8 cellular contexts compared by ENCODE assay signal in the genomic region with DNA sequence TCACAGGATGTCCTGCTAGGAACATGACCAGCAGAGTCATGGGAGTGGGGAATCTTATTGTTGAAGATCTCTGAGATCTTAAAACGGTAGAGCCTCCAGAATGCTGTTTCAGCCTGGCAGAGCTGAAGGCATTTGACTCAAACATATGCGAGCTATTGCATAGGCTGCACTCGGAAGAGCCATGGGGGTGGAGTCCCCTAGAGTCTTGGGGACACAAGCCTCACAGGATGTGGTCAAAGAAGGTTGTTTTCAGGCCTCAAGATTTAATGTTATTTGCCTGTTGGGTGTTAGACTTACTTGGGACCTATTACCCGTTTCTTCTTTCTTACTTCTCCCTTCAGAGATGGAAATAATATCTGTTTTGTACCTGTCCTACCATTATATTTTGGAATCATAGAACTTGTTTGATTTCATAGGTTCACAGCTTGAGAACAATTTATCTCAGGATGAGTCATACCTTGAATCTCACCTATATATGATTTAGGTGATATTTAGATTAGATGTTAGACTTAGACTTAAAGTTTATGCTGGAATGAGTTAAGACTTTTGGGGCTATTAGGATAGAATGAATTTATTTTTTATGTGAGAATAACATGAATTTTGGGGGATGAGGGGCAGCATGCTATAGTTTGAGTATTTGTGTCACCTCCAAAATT.
A peak's percentile ranks its signal among the peaks of the same experiment; 100 is the strongest.
DNase-seq lines count a peak whose midpoint lies in the region; ATAC-seq and TF ChIP-seq lines count a peak whose summit lies in the region.

No MANE protein-coding gene starts in this region.

- peak; percentile 95 for ATAC-seq in GM21423 (IDR thresholded peaks at IDR 0.05; ENCODE audit: unreplicated experiment)
- ATAC-seq in HG03571 (IDR thresholded peaks at IDR 0.05; ENCODE audit: unreplicated experiment), result peak; percentile 95

- CTCF ChIA-PET in Caco-2 (lab: Charles Lee), result no interaction called here

- DNase-seq in GM12865 (ENCODE audit: low read depth) (peak; percentile 96), GM23248 (no peak), SHP77 treated with DMSO at 0.1 percent for 48 hours (lab: John Stamatoyannopoulos, UW) (no peak), NCI-H187 treated with DMSO at 0.1 percent for 48 hours (lab: John Stamatoyannopoulos, UW) (no peak), Caco-2 (no peak)
- peak; percentile 72 for DNase-seq in activated effector memory CD4-positive, alpha-beta T cell treated with anti-CD3 and anti-CD28 coated beads, Interleukin-2, amount 50 U/mL, for 16 hours

- no peak overlapping the region for H2AFZ ChIP-seq in GM23248

- no peak overlapping the region for H3K27ac Mint-ChIP-seq in Caco-2 (ENCODE audit: unreplicated experiment)

- H3K79me2 ChIP-seq in GM23248 (ENCODE audit: insufficient read depth), result no peaks in the 10 kb centered on the region

- WGBS in GM23248 (ENCODE audit: low coverage in 1 of 2, low lambda C conversion rate in 2 of 2, missing lambda C conversion rate in 2 of 2), 2 experiments, result 89 to 90% methylated on average over 4 of the region's 4 CpGs

- no peaks in the 10 kb centered on the region for H3K4me1 Mint-ChIP-seq in Caco-2 (ENCODE audit: low read depth, unreplicated experiment)

- no peaks in the 10 kb centered on the region for H3K27me3 Mint-ChIP-seq in Caco-2 (ENCODE audit: insufficient read depth, unreplicated experiment)

- no peak for TF ChIP-seq CTCF in GM12865 (IDR thresholded peaks at IDR 0.05; ENCODE audit: insufficient read depth, low read depth, low read length, missing control alignments)
- no peak for TF ChIP-seq CTCF in Caco-2 (IDR thresholded peaks at IDR 0.05; ENCODE audit: insufficient read depth in 1 of 2, low read depth in 1 of 2, low read length in 1 of 2, severe bottlenecking in 1 of 2, unreplicated experiment in 1 of 2)

- intact Hi-C loops in Caco-2 (cut with micrococcal nuclease; ENCODE audit: unreplicated experiment), result no loop called here

- H3K27ac ChIP-seq in GM23248, result no peak overlapping the region

- H3K27me3 ChIP-seq in GM23248 (replicated peaks; ENCODE audit: insufficient read depth), result no peaks in the 10 kb centered on the region
- no peaks in the 10 kb centered on the region for H3K27me3 ChIP-seq in Caco-2 (replicated peaks; ENCODE audit: control insufficient read depth, insufficient read depth, low read length)

- H3K9me3 ChIP-seq in GM23248 (ENCODE audit: low read depth), result no peaks in the 10 kb centered on the region
- H3K9me3 ChIP-seq in Caco-2, result no peaks in the 10 kb centered on the region

- no peaks in the 10 kb centered on the region for H3F3A ChIP-seq in GM23248 (ENCODE audit: insufficient read depth)

- H3K36me3 ChIP-seq in GM23248 (ENCODE audit: low read depth), result no peaks in the 10 kb centered on the region
- no peaks in the 10 kb centered on the region for H3K36me3 ChIP-seq in Caco-2 (ENCODE audit: control insufficient read depth, insufficient read depth, low read length)

- in situ Hi-C loops in GM23248 (cut with MboI), result no loop called here

- no peaks in the 10 kb centered on the region for H3K9me2 ChIP-seq in GM23248 (ENCODE audit: insufficient read depth)

- H3K4me3 ChIP-seq in GM12865 (ENCODE audit: low read depth, low read length) (peak overlapping the region; percentile 42), GM23248 (no peak overlapping the region), Caco-2 (ENCODE audit: low read depth, low read length) (no peak overlapping the region)

- no peaks in the 10 kb centered on the region for H3K36me3 Mint-ChIP-seq in Caco-2 (ENCODE audit: insufficient read depth, unreplicated experiment)

- H3K4me3 Mint-ChIP-seq in Caco-2 (ENCODE audit: unreplicated experiment), result no peak overlapping the region

- no TSS peak for BruUV-seq in Caco-2 (replicated peaks; lab: Mats Ljungman, UMichigan)

- H3K4me2 ChIP-seq in GM23248 (ENCODE audit: unreplicated experiment), result no peak overlapping the region

- no peaks in the 10 kb centered on the region for H3K4me1 ChIP-seq in GM23248 (ENCODE audit: insufficient read depth)
- H3K4me1 ChIP-seq in Caco-2, result no peaks in the 10 kb centered on the region

- no peak overlapping the region for H3K9ac ChIP-seq in GM23248

- H3K9me3 Mint-ChIP-seq in Caco-2 (ENCODE audit: unreplicated experiment), result no peaks in the 10 kb centered on the region

- no peaks in the 10 kb centered on the region for H4K20me1 ChIP-seq in GM23248 (ENCODE audit: insufficient read depth)

- POLR2A ChIA-PET in Caco-2 (lab: Charles Lee), result no interaction called here

Comparison
In these comparisons a context has a peak if more than half of its experiments do, and no peak if none do; other contexts are left out.
1. DNase-seq: peak in GM12865 (single experiment) and activated effector memory CD4-positive, alpha-beta T cell treated with anti-CD3 and anti-CD28 coated beads, Interleukin-2, amount 50 U/mL, for 16 hours (single experiment); none in GM23248 (single experiment), SHP77 treated with DMSO at 0.1 percent for 48 hours (single experiment), NCI-H187 treated with DMSO at 0.1 percent for 48 hours (single experiment) and Caco-2 (0 of 2).